ENCODE assay signal across 2 cellular contexts in the genomic region with DNA sequence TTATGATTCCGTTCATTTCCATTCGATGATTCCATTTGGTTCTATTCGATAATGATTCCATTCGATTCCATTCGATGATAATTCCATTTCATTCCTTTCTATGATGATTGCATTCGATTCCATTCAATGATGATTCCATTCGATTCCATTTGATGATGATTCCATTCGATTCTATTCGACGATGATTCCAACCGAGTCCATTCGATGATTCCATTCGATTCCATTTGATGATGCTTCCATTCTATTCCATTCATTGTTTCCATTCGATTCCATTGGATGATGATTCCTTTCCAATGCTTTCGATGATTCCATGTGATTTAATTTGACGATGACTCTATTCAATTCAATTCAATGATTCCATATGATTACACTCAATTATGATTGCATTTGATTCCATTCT.
A peak's percentile ranks its signal among the peaks of the same experiment; 100 is the strongest.
TF ChIP-seq lines count a peak whose summit lies in the region.

No MANE protein-coding gene starts in this region.

TF ChIP-seq in HepG2, 621 proteins besides CTCF, POLR2A, EP300 and RAD21:
- TF ChIP-seq PLRG1 (conservative IDR thresholded peaks at IDR 0.05) = peak; percentile 92; the same call in 1 of the 2 replicates
- no peak for TF ChIP-seq ZNF331 (CRISPR knock-in tag; IDR thresholded peaks at IDR 0.05)
- TF ChIP-seq SOX6 (IDR thresholded peaks at IDR 0.05) = 0 out of 2 replicates have a peak, but pooled peaks have one; percentile 7
- TF ChIP-seq SOX6 (CRISPR knock-in tag; IDR thresholded peaks at IDR 0.05) = no peak

TF ChIP-seq in H1, 55 proteins besides CTCF, POLR2A, EP300 and RAD21:
- TF ChIP-seq EGR1 (IDR thresholded peaks at IDR 0.05; ENCODE audit: borderline replicate concordance, low read depth, low read length) = no peak
- no peak for TF ChIP-seq KDM4A (IDR thresholded peaks at IDR 0.05; ENCODE audit: low read depth, low read length, severe bottlenecking)
- TF ChIP-seq SIX5 (IDR thresholded peaks at IDR 0.05; ENCODE audit: low read depth, low read length) = no peak
- TF ChIP-seq KDM1A (IDR thresholded peaks at IDR 0.05; ENCODE audit: borderline replicate concordance, low read length) = no peak
- no peak for TF ChIP-seq SRF (IDR thresholded peaks at IDR 0.05; ENCODE audit: low read depth, low read length)
